20 cellular contexts compared by ENCODE assay signal in genomic region chr6:90894285-90895144, GRCh38.
"Had no signal": no experiment of that assay in that cellular context is flagged by ENCODE, and none has a peak within 500 bp of the region (broad histone marks: within the 10 kb centered on the region; RNA-seq: fewer than 3 reads in every experiment).

No MANE protein-coding gene starts in this region.

- H3K4me1 ChIP-seq: left ventricle myocardium inferior, lower lobe of right lung, psoas muscle, right atrium auricular region, suprapubic skin, tibial artery, upper lobe of left lung, uterus had no signal

- H3K27ac ChIP-seq: dorsolateral prefrontal cortex, hepatocyte, left ventricle myocardium inferior, lower lobe of right lung, psoas muscle, right atrium auricular region, suprapubic skin, tibial artery, upper lobe of left lung, uterus had no signal

- H3K9me3 ChIP-seq: left ventricle myocardium inferior, lower lobe of right lung, psoas muscle, right atrium auricular region, suprapubic skin, tibial artery, upper lobe of left lung, uterus had no signal

- DNase-seq: cortex of kidney; dorsolateral prefrontal cortex; effector CD8-positive, alpha-beta T cell; foreskin melanocyte; kidney; left cardiac atrium; left ventricle myocardium inferior; lower lobe of right lung; naive thymus-derived CD4-positive, alpha-beta T cell; nephron progenitor cell; psoas muscle; small intestine; stimulated activated CD4-positive, alpha-beta T cell treated with anti-CD3 and anti-CD28 coated beads, Interleukin-2, amount 100 ng/mL, for 48 hours; stimulated activated naive CD8-positive, alpha-beta T cell treated with anti-CD3 and anti-CD28 coated beads, Interleukin-15, Interleukin-2, amounts not matched to agents 100 U/mL and 50 U/mL, for 24 hours; tibial artery; upper lobe of left lung; uterus had no signal

- H3K4me2 ChIP-seq: hepatocyte had no signal

- H3K4me3 ChIP-seq: dorsolateral prefrontal cortex, hepatocyte, left ventricle myocardium inferior, lower lobe of right lung, psoas muscle, right atrium auricular region, suprapubic skin, tibial artery, upper lobe of left lung, uterus had no signal

- H3K79me2 ChIP-seq: hepatocyte had no signal

- H3K36me3 ChIP-seq: left ventricle myocardium inferior, lower lobe of right lung, right atrium auricular region, suprapubic skin, tibial artery, upper lobe of left lung, uterus had no signal

- H2AFZ ChIP-seq: hepatocyte had no signal

- ATAC-seq: left cardiac atrium; lower lobe of right lung; naive thymus-derived CD4-positive, alpha-beta T cell; psoas muscle; stimulated activated naive CD8-positive, alpha-beta T cell treated with anti-CD3 and anti-CD28 coated beads, Interleukin-15, Interleukin-2, amounts not matched to agents 100 U/mL and 50 U/mL, for 24 hours had no signal

- H3K27me3 ChIP-seq: hepatocyte, right atrium auricular region, suprapubic skin, tibial artery, upper lobe of left lung, uterus had no signal

- FAIRE-seq: kidney, small intestine had no signal
